In the genomic region with DNA sequence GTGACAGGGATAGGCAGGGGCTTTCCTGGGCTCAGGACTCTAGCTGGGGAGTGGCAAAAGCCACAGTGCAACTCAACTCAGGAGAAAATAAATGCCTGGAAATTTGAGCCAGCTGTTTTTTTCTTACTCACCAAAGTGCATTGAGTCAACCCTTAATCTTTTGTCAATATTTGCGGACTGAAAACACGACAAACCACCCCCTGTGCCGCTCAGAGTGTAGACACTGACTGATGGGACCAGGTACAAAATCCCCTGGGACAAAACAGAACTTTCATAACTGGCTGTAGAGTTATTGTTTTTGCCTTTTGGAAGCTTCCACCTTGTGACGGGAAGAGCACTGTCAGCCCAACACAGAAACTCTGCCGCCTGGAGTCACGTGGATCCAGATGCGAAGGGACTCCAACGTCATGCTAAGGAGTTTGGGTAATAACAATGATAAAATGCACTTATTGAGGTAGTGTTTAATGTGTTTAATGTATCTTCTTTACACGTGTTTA, we compare ENCODE assay signal across 15 cellular contexts.
DNase-seq lines count a peak whose midpoint lies in the region; ATAC-seq and TF ChIP-seq lines count a peak whose summit lies in the region.
"Had no signal": no experiment of that assay in that cellular context is flagged by ENCODE, and none has a peak within 500 bp of the region (broad histone marks: within the 10 kb centered on the region; RNA-seq: fewer than 3 reads in every experiment).

No MANE protein-coding gene starts in this region.

- H3K4me3 ChIP-seq in HEK293 (ENCODE audit: low read depth, low read length) = no peak overlapping the region
- no peak overlapping the region for H3K4me3 ChIP-seq in RWPE2 (ENCODE audit: severe bottlenecking)

- peaks cover 23% of the 10 kb centered on the region for H3K4me1 ChIP-seq in HEK293 (ENCODE audit: control insufficient read depth, insufficient read depth, low read length)
- peaks cover 5% of the 10 kb centered on the region for H3K4me1 ChIP-seq in RWPE2 (ENCODE audit: insufficient read depth, poor library complexity, severe bottlenecking)
- no peaks in the 10 kb centered on the region for H3K4me1 ChIP-seq in foreskin keratinocyte

- H3K27me3 ChIP-seq in RWPE2 (ENCODE audit: insufficient read depth, poor library complexity, severe bottlenecking) (no peaks in the 10 kb centered on the region), foreskin keratinocyte (no peaks in the 10 kb centered on the region)

- POLR2A ChIA-PET in HEK293 (lab: Yijun Ruan, JAX) = interaction anchor here (1.1 to 1.3 kb wide), 3 partner anchors 10 to 164 kb away, joined by 3 to 4 read pairs (median 3); a partner anchor contains a TSS

- peak overlapping the region; percentile 55; the same call in 1 of the 2 replicates for H3K27ac ChIP-seq in HEK293 (ENCODE audit: extremely low read depth, low read depth, low read length)
- H3K27ac ChIP-seq in RWPE2 (ENCODE audit: poor library complexity, severe bottlenecking) = no peak overlapping the region
- no peak overlapping the region for H3K27ac ChIP-seq in foreskin keratinocyte

- DNase-seq in NCI-H2029 (lab: John Stamatoyannopoulos, UW) = peak; percentile 90
- DNase-seq in RWPE2 (ENCODE audit: low spot score) = no peak
- peak; percentile 45 for DNase-seq in myocyte (ENCODE audit: low read depth)
- DNase-seq in NK-92 treated with Interleukin-12 subunit alpha and Interleukin-12 subunit beta, amount 100 ng/mL, for 24 hours (lab: John Stamatoyannopoulos, UW) = no peak
- DNase-seq in NCI-H146 (lab: John Stamatoyannopoulos, UW) = no peak
- DNase-seq in foreskin keratinocyte = no peak
- DNase-seq: activated T-cell treated with anti-CD3 and anti-CD28 coated beads, Interleukin-2, amount 50 U/mL, for 48 hours; anterior cingulate cortex; CD4-positive, alpha-beta memory T cell; immature natural killer cell; NCI-H446 treated with DMSO at 0.1 percent for 48 hours; SK-N-SH; substantia nigra had no signal

- no peak for TF ChIP-seq CTCF in HEK293 (tag by site-specific recombination; IDR thresholded peaks at IDR 0.05)
- no peak for TF ChIP-seq CTCF in RWPE2 (IDR thresholded peaks at IDR 0.05; ENCODE audit: poor library complexity, severe bottlenecking)
- no peak for TF ChIP-seq CTCF in foreskin keratinocyte (conservative IDR thresholded peaks at IDR 0.05)

- H3K36me3 ChIP-seq in HEK293 (ENCODE audit: control insufficient read depth in 2 of 2, insufficient read depth in 1 of 2, low read length in 2 of 2) (no peaks in the 10 kb centered on the region), RWPE2 (ENCODE audit: low read depth) (no peaks in the 10 kb centered on the region)

- CTCF ChIA-PET in HEK293 (lab: Yijun Ruan, JAX) = interaction anchor here (0.6 to 0.9 kb wide), 3 partner anchors 15 to 721 kb away, joined by 3 to 4 read pairs (median 3); no protein-coding TSS in a partner anchor

- H3K9me3 ChIP-seq in HEK293 (ENCODE audit: control insufficient read depth, insufficient read depth, low read depth, low read length) = no peaks in the 10 kb centered on the region
- no peaks in the 10 kb centered on the region for H3K9me3 ChIP-seq in RWPE2 (ENCODE audit: severe bottlenecking)
- H3K9me3 ChIP-seq: SK-N-SH had no signal

- ATAC-seq in RWPE2 (ENCODE audit: low read depth) (peak; percentile 78), foreskin keratinocyte (no peak), GM18498 (IDR thresholded peaks at IDR 0.05; ENCODE audit: unreplicated experiment) (no peak)

TF ChIP-seq in HEK293, 187 proteins besides CTCF, POLR2A, EP300 and RAD21 (continues in another document):
- TF ChIP-seq YY2 (tag by site-specific recombination; IDR thresholded peaks at IDR 0.05) (no peak), ZNF169 (tag by site-specific recombination; IDR thresholded peaks at IDR 0.05) (no peak), ZNF311 (tag by site-specific recombination; IDR thresholded peaks at IDR 0.05; ENCODE audit: borderline replicate concordance) (no peak), SETDB1 (IDR thresholded peaks at IDR 0.05; ENCODE audit: insufficient read length, low read length) (peak; percentile 33), GLI2 (tag by site-specific recombination; IDR thresholded peaks at IDR 0.05; ENCODE audit: borderline replicate concordance, low read depth) (peak; percentile 65; the same call in 1 of the 2 replicates), ZBTB17 (tag by site-specific recombination; IDR thresholded peaks at IDR 0.05) (no peak), ZNF792 (tag by site-specific recombination; IDR thresholded peaks at IDR 0.05) (no peak), ZNF10 (tag by site-specific recombination; IDR thresholded peaks at IDR 0.05) (no peak), IKZF3 (tag by site-specific recombination; IDR thresholded peaks at IDR 0.05) (no peak), ZNF747 (tag by site-specific recombination; IDR thresholded peaks at IDR 0.05) (no peak), ZNF2 (tag by site-specific recombination; IDR thresholded peaks at IDR 0.05) (no peak), BCL11B (tag by site-specific recombination; IDR thresholded peaks at IDR 0.05; ENCODE audit: low read depth) (no peak)
- TF ChIP-seq, protein P1, sequence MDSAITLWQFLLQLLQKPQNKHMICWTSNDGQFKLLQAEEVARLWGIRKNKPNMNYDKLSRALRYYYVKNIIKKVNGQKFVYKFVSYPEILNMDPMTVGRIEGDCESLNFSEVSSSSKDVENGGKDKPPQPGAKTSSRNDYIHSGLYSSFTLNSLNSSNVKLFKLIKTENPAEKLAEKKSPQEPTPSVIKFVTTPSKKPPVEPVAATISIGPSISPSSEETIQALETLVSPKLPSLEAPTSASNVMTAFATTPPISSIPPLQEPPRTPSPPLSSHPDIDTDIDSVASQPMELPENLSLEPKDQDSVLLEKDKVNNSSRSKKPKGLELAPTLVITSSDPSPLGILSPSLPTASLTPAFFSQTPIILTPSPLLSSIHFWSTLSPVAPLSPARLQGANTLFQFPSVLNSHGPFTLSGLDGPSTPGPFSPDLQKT (IDR thresholded peaks at IDR 0.05; ENCODE audit: borderline replicate concordance, low read depth, low read length) = no peak
- TF ChIP-seq, protein P2, sequence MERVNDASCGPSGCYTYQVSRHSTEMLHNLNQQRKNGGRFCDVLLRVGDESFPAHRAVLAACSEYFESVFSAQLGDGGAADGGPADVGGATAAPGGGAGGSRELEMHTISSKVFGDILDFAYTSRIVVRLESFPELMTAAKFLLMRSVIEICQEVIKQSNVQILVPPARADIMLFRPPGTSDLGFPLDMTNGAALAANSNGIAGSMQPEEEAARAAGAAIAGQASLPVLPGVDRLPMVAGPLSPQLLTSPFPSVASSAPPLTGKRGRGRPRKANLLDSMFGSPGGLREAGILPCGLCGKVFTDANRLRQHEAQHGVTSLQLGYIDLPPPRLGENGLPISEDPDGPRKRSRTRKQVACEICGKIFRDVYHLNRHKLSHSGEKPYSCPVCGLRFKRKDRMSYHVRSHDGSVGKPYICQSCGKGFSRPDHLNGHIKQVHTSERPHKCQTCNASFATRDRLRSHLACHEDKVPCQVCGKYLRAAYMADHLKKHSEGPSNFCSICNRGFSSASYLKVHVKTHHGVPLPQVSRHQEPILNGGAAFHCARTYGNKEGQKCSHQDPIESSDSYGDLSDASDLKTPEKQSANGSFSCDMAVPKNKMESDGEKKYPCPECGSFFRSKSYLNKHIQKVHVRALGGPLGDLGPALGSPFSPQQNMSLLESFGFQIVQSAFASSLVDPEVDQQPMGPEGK (tag by site-specific recombination; IDR thresholded peaks at IDR 0.05) = no peak
- TF ChIP-seq, protein P3, sequence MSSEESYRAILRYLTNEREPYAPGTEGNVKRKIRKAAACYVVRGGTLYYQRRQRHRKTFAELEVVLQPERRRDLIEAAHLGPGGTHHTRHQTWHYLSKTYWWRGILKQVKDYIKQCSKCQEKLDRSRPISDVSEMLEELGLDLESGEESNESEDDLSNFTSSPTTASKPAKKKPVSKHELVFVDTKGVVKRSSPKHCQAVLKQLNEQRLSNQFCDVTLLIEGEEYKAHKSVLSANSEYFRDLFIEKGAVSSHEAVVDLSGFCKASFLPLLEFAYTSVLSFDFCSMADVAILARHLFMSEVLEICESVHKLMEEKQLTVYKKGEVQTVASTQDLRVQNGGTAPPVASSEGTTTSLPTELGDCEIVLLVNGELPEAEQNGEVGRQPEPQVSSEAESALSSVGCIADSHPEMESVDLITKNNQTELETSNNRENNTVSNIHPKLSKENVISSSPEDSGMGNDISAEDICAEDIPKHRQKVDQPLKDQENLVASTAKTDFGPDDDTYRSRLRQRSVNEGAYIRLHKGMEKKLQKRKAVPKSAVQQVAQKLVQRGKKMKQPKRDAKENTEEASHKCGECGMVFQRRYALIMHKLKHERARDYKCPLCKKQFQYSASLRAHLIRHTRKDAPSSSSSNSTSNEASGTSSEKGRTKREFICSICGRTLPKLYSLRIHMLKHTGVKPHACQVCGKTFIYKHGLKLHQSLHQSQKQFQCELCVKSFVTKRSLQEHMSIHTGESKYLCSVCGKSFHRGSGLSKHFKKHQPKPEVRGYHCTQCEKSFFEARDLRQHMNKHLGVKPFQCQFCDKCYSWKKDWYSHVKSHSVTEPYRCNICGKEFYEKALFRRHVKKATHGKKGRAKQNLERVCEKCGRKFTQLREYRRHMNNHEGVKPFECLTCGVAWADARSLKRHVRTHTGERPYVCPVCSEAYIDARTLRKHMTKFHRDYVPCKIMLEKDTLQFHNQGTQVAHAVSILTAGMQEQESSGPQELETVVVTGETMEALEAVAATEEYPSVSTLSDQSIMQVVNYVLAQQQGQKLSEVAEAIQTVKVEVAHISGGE (tag by site-specific recombination; conservative IDR thresholded peaks at IDR 0.05; ENCODE audit: low read depth) = no peak
- TF ChIP-seq, protein P4, sequence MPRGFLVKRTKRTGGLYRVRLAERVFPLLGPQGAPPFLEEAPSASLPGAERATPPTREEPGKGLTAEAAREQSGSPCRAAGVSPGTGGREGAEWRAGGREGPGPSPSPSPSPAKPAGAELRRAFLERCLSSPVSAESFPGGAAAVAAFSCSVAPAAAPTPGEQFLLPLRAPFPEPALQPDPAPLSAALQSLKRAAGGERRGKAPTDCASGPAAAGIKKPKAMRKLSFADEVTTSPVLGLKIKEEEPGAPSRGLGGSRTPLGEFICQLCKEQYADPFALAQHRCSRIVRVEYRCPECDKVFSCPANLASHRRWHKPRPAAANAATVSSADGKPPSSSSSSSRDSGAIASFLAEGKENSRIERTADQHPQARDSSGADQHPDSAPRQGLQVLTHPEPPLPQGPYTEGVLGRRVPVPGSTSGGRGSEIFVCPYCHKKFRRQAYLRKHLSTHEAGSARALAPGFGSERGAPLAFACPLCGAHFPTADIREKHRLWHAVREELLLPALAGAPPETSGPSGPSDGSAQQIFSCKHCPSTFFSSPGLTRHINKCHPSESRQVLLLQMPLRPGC (tag by site-specific recombination; IDR thresholded peaks at IDR 0.05) = peak; percentile 75

Comparison
In these comparisons a context has a peak if more than half of its experiments do, and no peak if none do; other contexts are left out.
1. DNase-seq: peak in NCI-H2029 (single experiment) and myocyte (single experiment); none in RWPE2 (single experiment), NK-92 treated with Interleukin-12 subunit alpha and Interleukin-12 subunit beta, amount 100 ng/mL, for 24 hours (single experiment), NCI-H146 (single experiment) and foreskin keratinocyte (0 of 2).